Comparison of ENCODE assay signal across 8 cellular contexts in genomic region chr14:86462193-86462592, GRCh38.
DNase-seq lines count a peak whose midpoint lies in the region; ATAC-seq and TF ChIP-seq lines count a peak whose summit lies in the region.

No MANE protein-coding gene starts in this region.

- peak; percentile 50 for TF ChIP-seq CTCF in cardiac muscle cell (IDR thresholded peaks at IDR 0.05; ENCODE audit: low read depth, low read length)
- TF ChIP-seq CTCF in right atrium auricular region (IDR thresholded peaks at IDR 0.05) = peak in 1 of 2 donors; percentile 47
- peak; percentile 28 for TF ChIP-seq CTCF in fibroblast of the aortic adventitia (IDR thresholded peaks at IDR 0.05; ENCODE audit: insufficient read depth, low read length)
- peak in 3 of 5 experiments; percentile 8 to 38 (median 15) for TF ChIP-seq CTCF in transverse colon (IDR thresholded peaks at IDR 0.05)
- TF ChIP-seq CTCF in psoas muscle (IDR thresholded peaks at IDR 0.05) = no peak

- in situ Hi-C loops in transverse colon (cut with MboI; ENCODE audit: low pct_ligation_motif_present in 1 of 4, low pct_unique_long_range_greater_than_20kb in 1 of 4, low sequenced_read_pairs in 3 of 4) = no loop called here

- H3K36me3 ChIP-seq in cardiac muscle cell (no peaks in the 10 kb centered on the region), right atrium auricular region (no peaks in the 10 kb centered on the region), transverse colon (no peaks in the 10 kb centered on the region), psoas muscle (ENCODE audit: insufficient read depth in 1 of 2, low read depth in 1 of 2) (no peaks in the 10 kb centered on the region)

- 55 to 83% methylated on average over 1 of the region's 1 CpG for WGBS in transverse colon (ENCODE audit: low coverage in 1 of 2), 2 donors
- 66 to 79% (median 77%) methylated on average over 1 of the region's 1 CpG for WGBS in psoas muscle, 3 donors

- H3K27me3 ChIP-seq in cardiac muscle cell = no peaks in the 10 kb centered on the region
- H3K27me3 ChIP-seq in right atrium auricular region = no peaks in the 10 kb centered on the region
- no peaks in the 10 kb centered on the region for H3K27me3 ChIP-seq in transverse colon
- no peaks in the 10 kb centered on the region for H3K27me3 ChIP-seq in psoas muscle (ENCODE audit: insufficient read depth in 3 of 3, low read length in 2 of 3)

- H3K27ac ChIP-seq in cardiac muscle cell = no peak overlapping the region
- H3K27ac ChIP-seq in right atrium auricular region = no peak overlapping the region
- H3K27ac ChIP-seq in transverse colon = no peak overlapping the region
- no peak overlapping the region for H3K27ac ChIP-seq in psoas muscle

- H3K9me3 ChIP-seq in cardiac muscle cell (ENCODE audit: low read depth) (no peaks in the 10 kb centered on the region), right atrium auricular region (no peaks in the 10 kb centered on the region), transverse colon (no peaks in the 10 kb centered on the region), psoas muscle (no peaks in the 10 kb centered on the region)

- DNase-seq in cardiac muscle cell (ENCODE audit: low read depth in 1 of 2, low spot score in 1 of 2) (peak; percentile 13 to 53), right atrium auricular region (ENCODE audit: low spot score) (no peak), RKO (ENCODE audit: low spot score) (peak; percentile 14), fibroblast of the aortic adventitia (ENCODE audit: low read depth) (peak; percentile 11), transverse colon (no peak), HPDE6-E6E7 (ENCODE audit: extremely low spot score) (no peak), psoas muscle (no peak)
- no peak for DNase-seq in activated CD8-positive, alpha-beta memory T cell treated with anti-CD3 and anti-CD28 coated beads, Interleukin-2, amount 50 U/mL, for 4 hours

- intact Hi-C loops in transverse colon (cut with DNase I; ENCODE audit: low total_unique reads) = no loop called here
- intact Hi-C loops in psoas muscle (cut with DNase I) = no loop called here

- ATAC-seq in psoas muscle = no peak

- TF ChIP-seq POLR2A in transverse colon (IDR thresholded peaks at IDR 0.05) = no peak

- TF ChIP-seq EP300 in transverse colon (IDR thresholded peaks at IDR 0.05; ENCODE audit: low read depth) = no peak

- H3K4me3 ChIP-seq in cardiac muscle cell = no peak overlapping the region
- H3K4me3 ChIP-seq in right atrium auricular region = no peak overlapping the region
- no peak overlapping the region for H3K4me3 ChIP-seq in fibroblast of the aortic adventitia (ENCODE audit: low read depth, low read length)
- no peak overlapping the region for H3K4me3 ChIP-seq in transverse colon
- H3K4me3 ChIP-seq in psoas muscle = no peak overlapping the region

- no peaks in the 10 kb centered on the region for H3K4me1 ChIP-seq in cardiac muscle cell (ENCODE audit: low read depth)
- H3K4me1 ChIP-seq in right atrium auricular region = no peaks in the 10 kb centered on the region
- H3K4me1 ChIP-seq in transverse colon = no peaks in the 10 kb centered on the region
- H3K4me1 ChIP-seq in psoas muscle = no peaks in the 10 kb centered on the region

Comparison
In these comparisons a context has a peak if more than half of its experiments do, and no peak if none do; other contexts are left out.
1. DNase-seq: peak in cardiac muscle cell (2 of 2), RKO (single experiment) and fibroblast of the aortic adventitia (single experiment); none in right atrium auricular region (single experiment), transverse colon (single experiment), HPDE6-E6E7 (single experiment), psoas muscle (0 of 2) and activated CD8-positive, alpha-beta memory T cell treated with anti-CD3 and anti-CD28 coated beads, Interleukin-2, amount 50 U/mL, for 4 hours (single experiment).